Comparison of ENCODE assay signal across 32 cellular contexts in the genomic region with DNA sequence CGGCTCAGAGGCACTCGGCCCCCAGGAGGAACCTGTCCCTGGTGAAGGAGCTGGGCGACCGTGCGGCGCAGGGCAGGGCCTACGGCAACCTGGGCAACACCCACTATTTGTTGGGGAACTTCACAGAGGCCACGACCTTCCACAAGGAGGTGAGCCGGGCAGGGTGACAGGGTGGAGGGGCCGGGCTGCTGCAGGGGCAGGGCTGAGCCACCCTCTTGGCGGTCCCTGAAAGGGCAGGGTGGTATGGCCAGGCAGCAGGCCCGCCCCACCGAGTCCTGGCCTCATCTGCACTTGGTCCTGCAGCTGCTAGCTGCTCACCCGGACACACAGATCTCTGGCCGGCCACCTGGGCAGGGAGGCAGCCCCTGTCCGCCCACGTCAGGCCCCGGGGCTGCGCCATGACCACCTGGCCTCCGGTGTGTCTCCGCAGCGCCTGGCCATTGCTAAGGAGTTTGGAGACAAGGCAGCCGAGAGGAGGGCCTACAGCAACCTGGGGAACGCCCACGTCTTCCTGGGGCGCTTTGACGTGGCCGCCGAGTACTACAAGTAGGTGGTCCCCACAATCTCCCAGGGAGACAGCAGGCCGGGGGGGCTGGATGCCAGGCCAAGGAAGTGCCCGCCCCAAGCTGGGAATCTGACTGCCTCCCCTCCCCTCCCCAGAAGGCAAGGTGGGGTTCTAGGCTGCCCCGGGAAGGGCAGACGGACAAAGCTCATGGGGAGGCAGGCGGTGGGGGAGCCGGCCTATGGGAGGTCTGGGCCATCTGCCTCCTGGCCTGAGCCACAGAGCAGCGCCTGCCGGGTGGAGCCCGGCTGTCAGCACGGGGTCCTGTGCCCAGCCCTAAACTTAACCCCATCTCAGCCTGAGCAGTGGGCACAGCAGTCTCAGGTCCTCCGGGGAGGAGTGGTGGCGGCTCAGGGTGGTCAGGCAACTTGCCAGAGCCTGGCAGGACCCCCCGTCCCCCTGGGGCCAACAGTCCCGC. TPM values are rescaled to one million over a fixed set of nuclear protein-coding genes. Genes with fewer than 3 reads are reported as not detected.
"Had no signal": no experiment of that assay in that cellular context is flagged by ENCODE, and none has a peak within 500 bp of the region (broad histone marks: within the 10 kb centered on the region; RNA-seq: fewer than 3 reads in every experiment).

No MANE protein-coding gene starts in this region.

- H3K36me3 ChIP-seq: colonic mucosa, thyroid gland had no signal

- H3K9ac ChIP-seq: parathyroid adenoma had no signal

- DNase-seq: colonic mucosa; effector CD8-positive, alpha-beta T cell; endodermal cell; foreskin keratinocyte; heart right ventricle; hypothalamus; immature natural killer cell; islet precursor cell; kidney glomerular epithelial cell; left colon; mucosa of descending colon; naive B cell; sigmoid colon; stimulated activated CD4-positive, alpha-beta T cell treated with anti-CD3 and anti-CD28 coated beads, Interleukin-2, amount 100 ng/mL, for 24 hours; stimulated activated CD4-positive, alpha-beta T cell treated with anti-CD3 and anti-CD28 coated beads, Interleukin-4, amount 100 ng/mL, for 24 hours; stimulated activated naive CD4-positive, alpha-beta T cell treated with Interleukin-2 at 50 U/mL for 16 hours; stomach; thyroid gland; trophoblast cell had no signal

- H3K27me3 ChIP-seq: colonic mucosa, gastroesophageal sphincter, heart right ventricle, right atrium auricular region, sigmoid colon, stomach, thyroid gland, vagina had no signal

- ATAC-seq: esophagus mucosa; foreskin keratinocyte; gastroesophageal sphincter; heart right ventricle; left colon; mucosa of descending colon; natural killer cell treated with Interleukin-12 subunit alpha and Interleukin-12 subunit beta and Interleukin-15 and Interleukin-18, amount 100 ng/mL, for 72 hours; stimulated activated effector memory CD8-positive, alpha-beta T cell treated with anti-CD3 and anti-CD28 coated beads, Interleukin-12 subunit alpha, Interleukin-12 subunit beta, amount 100 ng/mL, for 72 hours had no signal

- H3K9me3 ChIP-seq: colonic mucosa, gastroesophageal sphincter, heart right ventricle, mucosa of descending colon, prostate gland, right atrium auricular region, sigmoid colon, stomach, thyroid gland, vagina had no signal

- H3K4me3 ChIP-seq: colonic mucosa, gastroesophageal sphincter, heart right ventricle, lung, mucosa of descending colon, prostate gland, right atrium auricular region, sigmoid colon, stomach, thyroid gland, vagina had no signal

- H3K4me1 ChIP-seq: colonic mucosa, foreskin keratinocyte, parathyroid adenoma, prostate gland had no signal

- H2AFZ ChIP-seq: parathyroid adenoma had no signal

- H3K27ac ChIP-seq: colonic mucosa, epithelial cell of prostate, foreskin keratinocyte, gastroesophageal sphincter, parathyroid adenoma, prostate gland, sigmoid colon, stomach, thyroid gland, vagina had no signal

RNA-seq across cellular contexts. Expression of a gene that starts 33.8 kb away (rescaled TPM):
- total RNA-seq: esophagus mucosa; foreskin keratinocyte; gastroesophageal sphincter; natural killer cell treated with Interleukin-12 subunit alpha and Interleukin-12 subunit beta and Interleukin-15 and Interleukin-18, amount 100 ng/mL, for 72 hours; osteoblast; right atrium auricular region; sigmoid colon; subcutaneous adipose tissue; vagina had no signal
- polyA plus RNA-seq: immature natural killer cell, liver had no signal
